9 cellular contexts compared by ENCODE assay signal in the genomic region with DNA sequence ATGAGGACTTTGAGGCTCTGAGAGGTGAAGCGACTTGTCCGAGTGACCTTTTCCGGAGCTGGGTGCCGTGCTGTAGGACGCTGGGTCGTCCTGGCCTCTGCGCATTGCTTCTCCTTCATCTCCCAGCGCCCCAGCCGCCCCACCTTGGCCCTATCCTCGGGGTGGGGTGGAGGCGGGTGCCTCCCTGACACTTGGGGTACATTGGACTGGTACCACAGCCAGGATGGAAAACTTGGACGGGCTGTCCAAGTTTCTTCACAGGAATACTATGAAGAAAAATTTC.
A peak's percentile ranks its signal among the peaks of the same experiment; 100 is the strongest.
DNase-seq lines count a peak whose midpoint lies in the region; ATAC-seq, FAIRE-seq and TF ChIP-seq lines count a peak whose summit lies in the region.
"Had no signal": no experiment of that assay in that cellular context is flagged by ENCODE, and none has a peak within 500 bp of the region (broad histone marks: within the 10 kb centered on the region; RNA-seq: fewer than 3 reads in every experiment).

No MANE protein-coding gene starts in this region.

- POLR2A ChIA-PET in HepG2 (lab: Yijun Ruan, JAX) = no interaction called here

- H3K4me3 ChIP-seq in HepG2 (replicated peaks in 1 of 3; ENCODE audit: insufficient read depth in 1 of 3, low read depth in 2 of 3, low read length in 3 of 3) = peak overlapping the region; percentile 68 to 76 (median 69); a peak in 5 of 6 replicates
- peak overlapping the region in 1 of 3 donors; percentile 61 for H3K4me3 ChIP-seq in right lobe of liver
- peak overlapping the region; percentile 52 to 74 for H3K4me3 ChIP-seq in cardiac fibroblast (replicated peaks in 1 of 2; ENCODE audit: low read depth in 2 of 2, low read length in 2 of 2)
- H3K4me3 ChIP-seq in mucosa of rectum (ENCODE audit: low read length in 2 of 2) = peak overlapping the region; percentile 79 to 85

- intact Hi-C loops in HepG2 (cut with micrococcal nuclease; ENCODE audit: unreplicated experiment) = no loop called here
- intact Hi-C loops in right lobe of liver (cut with DNase I) = no loop called here

- WGBS in HepG2 (ENCODE audit: low lambda C conversion rate) = 5% methylated on average over 10 of the region's 12 CpGs
- WGBS in right lobe of liver (ENCODE audit: insufficient coverage, low coverage, low lambda C conversion rate, missing lambda C conversion rate) = 31% methylated on average over 12 of the region's 12 CpGs

- H3K36me3 ChIP-seq in HepG2 (replicated peaks in 1 of 2; ENCODE audit: control insufficient read depth in 1 of 2, insufficient read depth in 2 of 2, low read length in 2 of 2) (no peaks in the 10 kb centered on the region), right lobe of liver (no peaks in the 10 kb centered on the region), mucosa of rectum (ENCODE audit: control insufficient read depth in 2 of 2, insufficient read depth in 2 of 2, low read length in 2 of 2) (no peaks in the 10 kb centered on the region)

- FAIRE-seq in HepG2 (lab: Jason Lieb, UNC) = no peak
- no peak for FAIRE-seq in urothelium cell line (lab: Jason Lieb, UNC)

- no peak for DNase-seq in HepG2 (ENCODE audit: low spot score)
- no peak for DNase-seq in right lobe of liver
- DNase-seq in cardiac fibroblast (ENCODE audit: low read depth in 2 of 2) = no peak
- DNase-seq in NOMO-1 treated with dmso at 0.1 percent for 144 hours (lab: John Stamatoyannopoulos, UW; ENCODE audit: unreplicated experiment) = no peak
- DNase-seq in urothelium cell line (ENCODE audit: low spot score) = no peak
- DNase-seq: DMS153 had no signal

- no peak overlapping the region for H3K9ac ChIP-seq in HepG2 (ENCODE audit: insufficient read depth, low read depth, low read length)
- H3K9ac ChIP-seq in mucosa of rectum (ENCODE audit: low read depth in 1 of 2, low read length in 2 of 2) = peak overlapping the region; percentile 24 to 88

- H3K27ac ChIP-seq in HepG2 (ENCODE audit: extremely low read length, insufficient read depth, low read length) (no peak overlapping the region), right lobe of liver (no peak overlapping the region), mucosa of rectum (ENCODE audit: low read depth in 2 of 2, low read length in 2 of 2) (peak overlapping the region; percentile 88 to 92)

- CTCF ChIA-PET in HepG2 (lab: Yijun Ruan, JAX; ENCODE audit: low intra/inter-chr PET ratio, low total read pairs) = no interaction called here

- in situ Hi-C loops in HepG2 (cut with HindIII; ENCODE audit: extremely low pct_ligation_motif_present, low pct_unique_long_range_greater_than_20kb) = no loop called here

- H2AFZ ChIP-seq in HepG2 (ENCODE audit: low read length) = no peak overlapping the region

- no peak for TF ChIP-seq RAD21 in HepG2 (CRISPR knock-in tag; IDR thresholded peaks at IDR 0.05)

- H3K79me2 ChIP-seq in HepG2 (ENCODE audit: insufficient read depth, low read length) = no peaks in the 10 kb centered on the region

- peaks cover 6 to 46% of the 10 kb centered on the region in 2 experiments; a peak in 4 of 5 replicates for H3K27me3 ChIP-seq in HepG2 (ENCODE audit: control insufficient read depth in 1 of 2, insufficient read depth in 2 of 2, low read length in 2 of 2)
- H3K27me3 ChIP-seq in right lobe of liver = peaks cover 0 to 12% of the 10 kb centered on the region in 2 donors
- H3K27me3 ChIP-seq in mucosa of rectum (ENCODE audit: control insufficient read depth in 2 of 2, insufficient read depth in 2 of 2, low read length in 2 of 2) = no peaks in the 10 kb centered on the region

- no TSS peak for BruUV-seq in HepG2 (replicated peaks; lab: Mats Ljungman, UMichigan)

- TF ChIP-seq CTCF in HepG2 (CRISPR knock-in tag; IDR thresholded peaks at IDR 0.05) (no peak), right lobe of liver (IDR thresholded peaks at IDR 0.05) (no peak), cardiac fibroblast (IDR thresholded peaks at IDR 0.05; ENCODE audit: low read depth, low read length) (no peak)

- H3K4me1 ChIP-seq in HepG2 (ENCODE audit: insufficient read depth, low read length) = peaks cover 7% of the 10 kb centered on the region; the same call in 1 of the 2 replicates
- peaks cover 0 to 15% (median 5%) of the 10 kb centered on the region in 4 donors for H3K4me1 ChIP-seq in right lobe of liver
- H3K4me1 ChIP-seq in mucosa of rectum (ENCODE audit: control insufficient read depth in 2 of 2, insufficient read depth in 2 of 2, low read length in 2 of 2) = peaks cover 15 to 16% of the 10 kb centered on the region in 2 donors

- no peak for TF ChIP-seq POLR2A in HepG2 (IDR thresholded peaks at IDR 0.05; ENCODE audit: insufficient read depth in 1 of 2, low read depth in 2 of 2, low read length in 2 of 2)
- TF ChIP-seq POLR2A in right lobe of liver (IDR thresholded peaks at IDR 0.05) = no peak

- no peak for ATAC-seq in HepG2
- ATAC-seq in right lobe of liver = no peak
- no peak for ATAC-seq in GM18520 (IDR thresholded peaks at IDR 0.05; ENCODE audit: unreplicated experiment)
- ATAC-seq in GM19351 (IDR thresholded peaks at IDR 0.05; ENCODE audit: unreplicated experiment) = no peak

- no peaks in the 10 kb centered on the region for H3K9me3 ChIP-seq in HepG2 (ENCODE audit: low read length)
- H3K9me3 ChIP-seq in right lobe of liver = no peaks in the 10 kb centered on the region
- no peaks in the 10 kb centered on the region for H3K9me3 ChIP-seq in mucosa of rectum (ENCODE audit: control insufficient read depth in 2 of 2, low read length in 2 of 2)

- no peak for TF ChIP-seq EP300 in HepG2 (IDR thresholded peaks at IDR 0.05; ENCODE audit: low read depth in 2 of 2, low read length in 2 of 2)
- no peak for TF ChIP-seq EP300 in HepG2 (CRISPR knock-in tag; IDR thresholded peaks at IDR 0.05; ENCODE audit: borderline replicate concordance)

- H3K4me2 ChIP-seq in HepG2 (ENCODE audit: low read depth, low read length) = peak overlapping the region; percentile 88

- H4K20me1 ChIP-seq in HepG2 (ENCODE audit: insufficient read depth, low read length) = no peaks in the 10 kb centered on the region

TF ChIP-seq in HepG2, 621 proteins besides CTCF, POLR2A, EP300 and RAD21:
- no peak for TF ChIP-seq RORA (CRISPR knock-in tag; IDR thresholded peaks at IDR 0.05)

Comparison
In these comparisons a context has a peak if more than half of its experiments do, and no peak if none do; other contexts are left out.
1. H3K27ac ChIP-seq: peak in mucosa of rectum (2 of 2); none in HepG2 (single experiment) and right lobe of liver (0 of 3).